Comparison of ENCODE assay signal across 12 cellular contexts in genomic region chr16:89476379-89476778, GRCh38. TPM values are rescaled to one million over a fixed set of nuclear protein-coding genes. Genes with fewer than 3 reads are reported as not detected.
DNase-seq lines count a peak whose midpoint lies in the region; ATAC-seq, FAIRE-seq and TF ChIP-seq lines count a peak whose summit lies in the region.
"Had no signal": no experiment of that assay in that cellular context is flagged by ENCODE, and none has a peak within 500 bp of the region (broad histone marks: within the 10 kb centered on the region; RNA-seq: fewer than 3 reads in every experiment).

No MANE protein-coding gene starts in this region.

- SMC1A ChIA-PET in GM12878 (lab: Charles Lee; ENCODE audit: uncharacterized antibody, unreplicated experiment) = interaction anchor here (0.6 to 1.5 kb wide), 10 partner anchors 9 to 118 kb away, joined by 3 to 7 read pairs (median 3); no protein-coding TSS in a partner anchor

- CTCF ChIA-PET in GM12878 (lab: Yijun Ruan, JAX) = interaction anchor here (1.0 to 1.5 kb wide), 6 partner anchors 10 to 144 kb away, joined by 3 to 5 read pairs (median 4); no protein-coding TSS in a partner anchor

- TF ChIP-seq EP300 in GM12878 (IDR thresholded peaks at IDR 0.05; ENCODE audit: borderline replicate concordance in 1 of 2, control insufficient read depth in 1 of 2, low read depth in 2 of 2, low read length in 2 of 2) (no peak), gastroesophageal sphincter (IDR thresholded peaks at IDR 0.05) (no peak)

- no peak for TF ChIP-seq RAD21 in GM12878 (IDR thresholded peaks at IDR 0.05; ENCODE audit: insufficient read depth, low read depth, low read length)

- no peak for FAIRE-seq in GM12878 (lab: Jason Lieb, UNC)

- H3K9me3 ChIP-seq in GM12878 (replicated peaks; ENCODE audit: control insufficient read depth, insufficient read depth, low read length) = no peaks in the 10 kb centered on the region
- H3K9me3 ChIP-seq in prostate gland = no peaks in the 10 kb centered on the region
- H3K9me3 ChIP-seq in gastroesophageal sphincter = no peaks in the 10 kb centered on the region

- WGBS in GM12878 (ENCODE audit: insufficient coverage, insufficient replicate concordance, low lambda C conversion rate, missing lambda C conversion rate) = 70% methylated on average over 5 of the region's 5 CpGs
- WGBS in prostate gland = 60% methylated on average over 5 of the region's 5 CpGs
- WGBS in gastroesophageal sphincter (ENCODE audit: low coverage in 1 of 2), 2 donors = 60 to 81% methylated on average over 1 to 3 of the region's 5 CpGs

- H3K4me1 ChIP-seq in GM12878 (ENCODE audit: control insufficient read depth, insufficient read depth, low read length) (peaks cover 42% of the 10 kb centered on the region), prostate gland (replicated peaks) (peaks cover 13% of the 10 kb centered on the region), gastroesophageal sphincter (peaks cover 0 to 94% (median 24%) of the 10 kb centered on the region in 3 donors)

- TF ChIP-seq CTCF in GM12878 (IDR thresholded peaks at IDR 0.05 in 2 of 3, conservative IDR thresholded peaks at IDR 0.05 in 1 of 3; ENCODE audit: control insufficient read depth in 2 of 3, extremely low read depth in 1 of 3, insufficient read depth in 1 of 3, low read depth in 3 of 3, low read length in 3 of 3) (no peak), prostate gland (IDR thresholded peaks at IDR 0.05) (no peak), gastroesophageal sphincter (IDR thresholded peaks at IDR 0.05) (no peak)

- peak overlapping the region; percentile 62 for H3K27ac ChIP-seq in GM12878 (ENCODE audit: control insufficient read depth, insufficient read depth)
- H3K27ac ChIP-seq in prostate gland = peak overlapping the region in 1 of 2 donors; percentile 3
- H3K27ac ChIP-seq in gastroesophageal sphincter = no peak overlapping the region
- H3K27ac ChIP-seq: 22Rv1, dorsolateral prefrontal cortex had no signal

- in situ Hi-C loops in GM12878 (cut with MboI) = no loop called here

- POLR2A ChIA-PET in GM12878 (lab: Charles Lee) = interaction anchor here (0.6 to 1.4 kb wide), 5 partner anchors 11 to 188 kb away, joined by 3 to 6 read pairs (median 4); no protein-coding TSS in a partner anchor

- H3K36me3 ChIP-seq in GM12878 (ENCODE audit: control insufficient read depth in 2 of 2, insufficient read depth in 2 of 2, low read length in 1 of 2) (peaks cover 0 to 1% of the 10 kb centered on the region in 2 experiments; a peak in 2 of 4 replicates), prostate gland (no peaks in the 10 kb centered on the region), gastroesophageal sphincter (no peaks in the 10 kb centered on the region)

- peaks cover 96% of the 10 kb centered on the region for H3K79me2 ChIP-seq in GM12878 (ENCODE audit: control insufficient read depth, insufficient read depth, low read length)

- H3K4me3 ChIP-seq in GM12878 (peak overlapping the region; percentile 57; the same call in 1 of the 2 replicates), prostate gland (no peak overlapping the region), gastroesophageal sphincter (no peak overlapping the region)
- H3K4me3 ChIP-seq: dorsolateral prefrontal cortex had no signal

- intact Hi-C loops in GM12878 (cut with micrococcal nuclease; ENCODE audit: unreplicated experiment) = no loop called here
- intact Hi-C loops in prostate gland (cut with DNase I) = no loop called here

- H3K9ac ChIP-seq in GM12878 (ENCODE audit: control insufficient read depth, insufficient read depth, low read length) = 0 out of 2 replicates have a peak overlapping the region, but pooled peaks have one; percentile 51

- peaks cover 46% of the 10 kb centered on the region for H4K20me1 ChIP-seq in GM12878 (ENCODE audit: control insufficient read depth, insufficient read depth)

- H3K4me2 ChIP-seq in GM12878 (ENCODE audit: control insufficient read depth, insufficient read depth) = peak overlapping the region; percentile 85

- DNase-seq in NCI-H2107 treated with DMSO at 0.1 percent for 48 hours (lab: John Stamatoyannopoulos, UW; ENCODE audit: unreplicated experiment) (peak; percentile 38), NCI-H2107 (lab: John Stamatoyannopoulos, UW) (no peak), GM12878 (ENCODE audit: low read depth, low spot score) (no peak), prostate gland (ENCODE audit: low spot score) (peak; percentile 68), C1 segment of cervical spinal cord (lab: John Stamatoyannopoulos, UW) (no peak)
- DNase-seq in stimulated activated CD8-positive, alpha-beta memory T cell treated with anti-CD3 and anti-CD28 coated beads, Interleukin-4, amount 100 ng/mL, for 48 hours = no peak
- DNase-seq: dorsolateral prefrontal cortex; NCI-H2029 treated with DMSO at 0.1 percent for 48 hours; stimulated activated CD4-positive, alpha-beta T cell treated with anti-CD3 and anti-CD28 coated beads, Interleukin-4, amount 100 ng/mL, for 4 hours had no signal

- ATAC-seq in HG03095 (IDR thresholded peaks at IDR 0.05; ENCODE audit: unreplicated experiment) (peak; percentile 10), GM12878 (peak; percentile 24), gastroesophageal sphincter (no peak)

- RAD21 ChIA-PET in GM12878 (lab: Charles Lee; ENCODE audit: unreplicated experiment) = interaction anchor here (0.8 to 1.5 kb wide), 9 partner anchors 9 to 141 kb away, joined by 3 to 17 read pairs (median 5); no protein-coding TSS in a partner anchor

- H3K27me3 ChIP-seq in GM12878 (replicated peaks in 1 of 2; ENCODE audit: control insufficient read depth in 2 of 2, insufficient read depth in 2 of 2, low read length in 1 of 2) = no peaks in the 10 kb centered on the region
- no peaks in the 10 kb centered on the region for H3K27me3 ChIP-seq in prostate gland (replicated peaks; ENCODE audit: insufficient read depth)
- no peaks in the 10 kb centered on the region for H3K27me3 ChIP-seq in gastroesophageal sphincter
- H3K27me3 ChIP-seq: dorsolateral prefrontal cortex had no signal

- no peak overlapping the region for H2AFZ ChIP-seq in GM12878 (ENCODE audit: control insufficient read depth, low read depth, low read length)

- TF ChIP-seq POLR2A in GM12878 (IDR thresholded peaks at IDR 0.05; ENCODE audit: low read depth, low read length) (no peak; the same call in 1 of the 2 replicates), prostate gland (IDR thresholded peaks at IDR 0.05) (no peak), gastroesophageal sphincter (IDR thresholded peaks at IDR 0.05) (no peak)

- BruUV-seq in GM12878 (replicated peaks; lab: Mats Ljungman, UMichigan) = no TSS peak

RNA-seq across cellular contexts. Expression of gene ANKRD11, which starts 14.0 kb away (rescaled TPM):
- total RNA-seq in GM12878 (2013; cell fraction: nucleolus; rRNA removed) = 326 and 358 TPM in 2 replicates
- total RNA-seq in GM12878 (2014; rRNA removed) (30.3 and 34.7 TPM in 2 replicates), GM12878 (2014; rRNA removed; fragmentation: Illumina TruSeq; extraction: Trizol) (26.2 and 26.3 TPM in 2 replicates), GM12878 (2021) (103 and 106 TPM in 2 replicates), prostate gland (100 to 1,000 TPM in 1 of 2 donors, 10 to 100 TPM in 1; 66.2 to 143 TPM), gastroesophageal sphincter (100 to 1,000 TPM in 2 of 4 donors, 10 to 100 TPM in 2; 67.0 to 107 (median 88.9) TPM)
- polyA plus RNA-seq in GM12878 (2011; ENCODE audit: low read depth) = 26.1 TPM
- polyA plus RNA-seq in GM12878 (2011; rRNA removed) (25.8 and 28.4 TPM in 2 replicates), GM12878 (2014; fragmentation: Illumina TruSeq; extraction: Trizol) (23.9 and 35.9 TPM in 2 replicates), GM12878 (2014; fragmentation: Nextera tagmentation; extraction: Ambion mirVana) (1 to 10 TPM; 5.1 to 8.7 TPM), GM12878 (2014; rRNA removed) (80.1 and 85.5 TPM in 2 replicates), GM12878 (2016; fragmentation: Nextera tagmentation; extraction: Ambion mirVana) (10 to 100 TPM; 18.2 to 18.6 TPM)
- 30.6 and 37.2 TPM in 2 replicates for polyA plus RNA-seq in GM12878 (2011; cell fraction: cytosol; rRNA removed)
- 127 and 191 TPM in 2 replicates for polyA plus RNA-seq in GM12878 (2011; cell fraction: nucleus; rRNA removed)
- polyA plus RNA-seq in GM12878 (2012) = 64.4 and 70.9 TPM in 2 replicates
- 24.9 and 46.7 TPM in 2 replicates for polyA minus RNA-seq in GM12878 (2011; rRNA and poly(A)+ RNA removed)
- polyA minus RNA-seq in GM12878 (2011; cell fraction: cytosol; rRNA and poly(A)+ RNA removed) = 22.9 and 24.1 TPM in 2 replicates
- polyA minus RNA-seq in GM12878 (2011; cell fraction: nucleus; rRNA and poly(A)+ RNA removed) = 31.7 and 60.0 TPM in 2 replicates

RNA-seq across cellular contexts. Expression of gene SPG7, which starts 31.8 kb away (rescaled TPM):
- total RNA-seq in GM12878 (2013; cell fraction: nucleolus; rRNA removed) = 353 and 388 TPM in 2 replicates
- total RNA-seq in GM12878 (2014; rRNA removed) = 75.9 and 80.1 TPM in 2 replicates
- 36.9 and 40.0 TPM in 2 replicates for total RNA-seq in GM12878 (2014; rRNA removed; fragmentation: Illumina TruSeq; extraction: Trizol)
- total RNA-seq in GM12878 (2021) = 60.5 and 74.5 TPM in 2 replicates
- 35.8 TPM for polyA plus RNA-seq in GM12878 (2011; ENCODE audit: low read depth)
- 24.5 and 31.9 TPM in 2 replicates for polyA plus RNA-seq in GM12878 (2011; rRNA removed)
- 27.0 and 33.4 TPM in 2 replicates for polyA plus RNA-seq in GM12878 (2011; cell fraction: cytosol; rRNA removed)
- polyA plus RNA-seq in GM12878 (2011; cell fraction: nucleus; rRNA removed) = 194 and 227 TPM in 2 replicates
- 64.1 and 75.1 TPM in 2 replicates for polyA plus RNA-seq in GM12878 (2012)
- 23.1 and 36.7 TPM in 2 replicates for polyA plus RNA-seq in GM12878 (2014; fragmentation: Illumina TruSeq; extraction: Trizol)
- 1 to 10 TPM; 5.9 to 9.8 TPM for polyA plus RNA-seq in GM12878 (2014; fragmentation: Nextera tagmentation; extraction: Ambion mirVana)
- polyA plus RNA-seq in GM12878 (2014; rRNA removed) = 75.4 and 93.5 TPM in 2 replicates
- 10 to 100 TPM; 65.0 to 68.7 TPM for polyA plus RNA-seq in GM12878 (2016; fragmentation: Nextera tagmentation; extraction: Ambion mirVana)
- 29.0 and 43.9 TPM in 2 replicates for polyA minus RNA-seq in GM12878 (2011; rRNA and poly(A)+ RNA removed)
- 15.8 and 17.2 TPM in 2 replicates for polyA minus RNA-seq in GM12878 (2011; cell fraction: cytosol; rRNA and poly(A)+ RNA removed)
- polyA minus RNA-seq in GM12878 (2011; cell fraction: nucleus; rRNA and poly(A)+ RNA removed) = 44.0 and 73.8 TPM in 2 replicates
- 100 to 1,000 TPM; 128 to 165 TPM for total RNA-seq in prostate gland
- 100 to 1,000 TPM in 2 of 4 donors, 10 to 100 TPM in 2; 80.9 to 160 (median 98.2) TPM for total RNA-seq in gastroesophageal sphincter

Comparison
In these comparisons a context has a peak if more than half of its experiments do, and no peak if none do; other contexts are left out.
1. DNase-seq: peak in NCI-H2107 treated with DMSO at 0.1 percent for 48 hours (single experiment) and prostate gland (single experiment); none in NCI-H2107 (single experiment), GM12878 (single experiment), stimulated activated CD8-positive, alpha-beta memory T cell treated with anti-CD3 and anti-CD28 coated beads, Interleukin-4, amount 100 ng/mL, for 48 hours (single experiment) and C1 segment of cervical spinal cord (0 of 14).